In the genomic region with DNA sequence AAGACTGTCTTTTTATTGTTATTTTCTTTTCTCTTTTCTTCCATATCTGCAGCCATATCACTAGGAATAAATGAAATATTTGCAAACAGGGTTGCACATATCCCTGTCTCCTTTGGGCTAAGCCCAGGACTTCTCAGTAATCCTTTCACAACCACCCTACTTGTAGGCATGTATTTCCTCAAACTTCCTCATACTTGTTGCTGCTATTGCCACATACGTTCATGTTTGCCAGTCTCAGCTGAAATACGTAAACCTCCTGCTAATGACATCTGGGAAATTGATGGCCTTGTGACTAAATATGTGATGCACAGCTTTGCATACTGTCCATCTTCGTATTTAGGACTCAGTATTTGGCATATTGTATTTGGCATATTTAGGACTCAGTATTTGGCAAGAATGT, we compare ENCODE assay signal across 14 cellular contexts.
DNase-seq lines count a peak whose midpoint lies in the region; ATAC-seq, FAIRE-seq and TF ChIP-seq lines count a peak whose summit lies in the region.
"Had no signal": no experiment of that assay in that cellular context is flagged by ENCODE, and none has a peak within 500 bp of the region (broad histone marks: within the 10 kb centered on the region; RNA-seq: fewer than 3 reads in every experiment).

No MANE protein-coding gene starts in this region.

- no peak overlapping the region for H3K27ac ChIP-seq in pancreas
- H3K27ac ChIP-seq: SK-N-MC had no signal

- WGBS in pancreas, 2 donors = 29 to 30% methylated on average over 3 of the region's 3 CpGs

- ATAC-seq in esophagus mucosa (peak; percentile 92), pancreas (peak in 3 of 4 donors; percentile 74 to 88 (median 77)), GM21390 (IDR thresholded peaks at IDR 0.05; ENCODE audit: unreplicated experiment) (no peak), HG02642 (IDR thresholded peaks at IDR 0.05; ENCODE audit: poor library complexity, unreplicated experiment) (no peak)
- ATAC-seq: stimulated activated memory B cell treated with anti-CD40 and anti-IgM and Interleukin-4, amounts not matched to agents 10 μg/mL and 1 μg/mL and 100 μg/mL, for 72 hours had no signal

- no peak overlapping the region for H3K4me3 ChIP-seq in pancreas
- H3K4me3 ChIP-seq: breast epithelium, SK-N-MC had no signal

- DNase-seq in EL = peak; percentile 8
- DNase-seq in NCI-H460 (ENCODE audit: extremely low read depth, low read depth) = peak; percentile 83
- DNase-seq in pancreas = no peak
- no peak for DNase-seq in NCI-H2227 treated with DMSO at 0.1 percent for 48 hours (lab: John Stamatoyannopoulos, UW)
- no peak for DNase-seq in COR-L47 (lab: John Stamatoyannopoulos, UW)
- DNase-seq: CD8-positive, alpha-beta memory T cell; kidney glomerular epithelial cell; NCI-H510A treated with DMSO at 0.1 percent for 48 hours had no signal

- H3K9me3 ChIP-seq in pancreas = no peaks in the 10 kb centered on the region
- H3K9me3 ChIP-seq: breast epithelium had no signal

- no peak for TF ChIP-seq CTCF in pancreas (IDR thresholded peaks at IDR 0.05)

- no peaks in the 10 kb centered on the region for H3K4me1 ChIP-seq in pancreas
- H3K4me1 ChIP-seq: breast epithelium had no signal

- no peaks in the 10 kb centered on the region for H3K27me3 ChIP-seq in pancreas
- H3K27me3 ChIP-seq: breast epithelium had no signal

- intact Hi-C loops in pancreas (cut with DNase I) = no loop called here

- FAIRE-seq in pancreas (lab: Jason Lieb, UNC) = peak; percentile 5

- H3K36me3 ChIP-seq in pancreas = no peaks in the 10 kb centered on the region
- H3K36me3 ChIP-seq: breast epithelium had no signal

Comparison
In these comparisons a context has a peak if more than half of its experiments do, and no peak if none do; other contexts are left out.
1. DNase-seq: peak in EL (single experiment) and NCI-H460 (single experiment); none in pancreas (0 of 6), NCI-H2227 treated with DMSO at 0.1 percent for 48 hours (single experiment) and COR-L47 (single experiment).
2. ATAC-seq: peak in esophagus mucosa (single experiment) and pancreas (3 of 4); none in GM21390 (single experiment) and HG02642 (single experiment).